ENCODE assay signal across 9 cellular contexts in genomic region chr1:153946622-153947246, GRCh38. TPM values are rescaled to one million over a fixed set of nuclear protein-coding genes. Genes with fewer than 3 reads are reported as not detected.
DNase-seq lines count a peak whose midpoint lies in the region; ATAC-seq, FAIRE-seq and TF ChIP-seq lines count a peak whose summit lies in the region.
"Had no signal": no experiment of that assay in that cellular context is flagged by ENCODE, and none has a peak within 500 bp of the region (broad histone marks: within the 10 kb centered on the region; RNA-seq: fewer than 3 reads in every experiment).

TSS of gene DENND4B (minus strand) at chr1:153946718. CDS start at chr1:153944374, 2,344 bp downstream.

- no peaks in the 10 kb centered on the region for H3K27me3 Mint-ChIP-seq in activated CD8-positive, alpha-beta T cell treated with anti-CD3 and anti-CD28 coated beads for 36 hours

- CTCF ChIA-PET in activated CD8-positive, alpha-beta T cell treated with anti-CD3 and anti-CD28 coated beads for 36 hours (lab: Charles Lee) = interaction anchor here (0.8 to 4.8 kb wide), 23 partner anchors 9 to 156 kb away, joined by 3 to 59 read pairs (median 5); partner anchors contain the start of genes CREB3L4, CRTC2, GATAD2B and JTB

- POLR2A ChIA-PET in activated CD8-positive, alpha-beta T cell treated with anti-CD3 and anti-CD28 coated beads for 36 hours (lab: Charles Lee) = interaction anchor here (0.8 to 8.9 kb wide), 19 partner anchors 9 to 274 kb away, joined by 3 to 126 read pairs (median 5); partner anchors contain the start of genes CREB3L4, CRTC2, GATAD2B and JTB

- intact Hi-C loops in activated CD8-positive, alpha-beta T cell treated with anti-CD3 and anti-CD28 coated beads for 36 hours (cut with micrococcal nuclease) = no loop called here

- peak within 1 kb of the TSS; percentile 99 for H3K27ac Mint-ChIP-seq in activated CD8-positive, alpha-beta T cell treated with anti-CD3 and anti-CD28 coated beads for 36 hours

- DNase-seq in C1 segment of cervical spinal cord (lab: John Stamatoyannopoulos, UW) (peak in 13 of 14 donors; percentile 33 to 86 (median 68)), GM19239 (ENCODE audit: insufficient read length, low spot score) (peak; percentile 97), NCI-H748 treated with DMSO at 0.1 percent for 48 hours (lab: John Stamatoyannopoulos, UW) (peak; percentile 53), medulla oblongata (ENCODE audit: extremely low spot score) (peak; percentile 91)
- DNase-seq in activated CD8-positive, alpha-beta T cell treated with anti-CD3 and anti-CD28 coated beads for 36 hours = peak; percentile 78
- DNase-seq in effector CD8-positive, alpha-beta T cell (lab: John Stamatoyannopoulos, UW) = peak; percentile 49
- DNase-seq in stimulated activated CD8-positive, alpha-beta memory T cell treated with anti-CD3 and anti-CD28 coated beads, Interleukin-12 subunit alpha, Interleukin-12 subunit beta, amount 100 ng/mL, for 1 hour (ENCODE audit: low read depth) = peak; percentile 60

- H3K4me1 Mint-ChIP-seq in activated CD8-positive, alpha-beta T cell treated with anti-CD3 and anti-CD28 coated beads for 36 hours (ENCODE audit: low read depth) = peaks cover 26% of the 10 kb centered on the region

- no peaks in the 10 kb centered on the region for H3K9me3 Mint-ChIP-seq in activated CD8-positive, alpha-beta T cell treated with anti-CD3 and anti-CD28 coated beads for 36 hours

- H3K36me3 Mint-ChIP-seq in activated CD8-positive, alpha-beta T cell treated with anti-CD3 and anti-CD28 coated beads for 36 hours (ENCODE audit: low read depth) = peaks cover 41% of the 10 kb centered on the region

- FAIRE-seq in GM19239 (lab: Jason Lieb, UNC) = peak; percentile 87
- FAIRE-seq: endometrium had no signal

- peak; percentile 99 for TF ChIP-seq CTCF in activated CD8-positive, alpha-beta T cell treated with anti-CD3 and anti-CD28 coated beads for 36 hours (IDR thresholded peaks at IDR 0.05)

- peak within 1 kb of the TSS; percentile 88 for H3K4me3 Mint-ChIP-seq in activated CD8-positive, alpha-beta T cell treated with anti-CD3 and anti-CD28 coated beads for 36 hours

- ATAC-seq in HG03432 (IDR thresholded peaks at IDR 0.05; ENCODE audit: unreplicated experiment) = peak; percentile 73
- peak; percentile 73 for ATAC-seq in activated CD8-positive, alpha-beta T cell treated with anti-CD3 and anti-CD28 coated beads for 36 hours

RNA-seq across cellular contexts. Expression of gene DENND4B, which starts in this region (rescaled TPM):
- total RNA-seq in activated CD8-positive, alpha-beta T cell treated with anti-CD3 and anti-CD28 coated beads for 36 hours = 100 to 1,000 TPM; 102 to 107 TPM

Comparison
In these comparisons a context has a peak if more than half of its experiments do, and no peak if none do; other contexts are left out.
1. Peak in every context shown above with its lines: DNase-seq and ATAC-seq.